In genomic region chr13:66805657-66806056, GRCh38 we compare ENCODE assay signal across 19 cellular contexts.
DNase-seq lines count a peak whose midpoint lies in the region; ATAC-seq and TF ChIP-seq lines count a peak whose summit lies in the region.
"Had no signal": no experiment of that assay in that cellular context is flagged by ENCODE, and none has a peak within 500 bp of the region (broad histone marks: within the 10 kb centered on the region; RNA-seq: fewer than 3 reads in every experiment).

No MANE protein-coding gene starts in this region.

- H3K27ac ChIP-seq in CD8-positive, alpha-beta T cell (ENCODE audit: low read depth, low read length) = no peak overlapping the region
- no peak overlapping the region for H3K27ac ChIP-seq in sigmoid colon
- H3K27ac ChIP-seq: lower lobe of right lung, SJCRH30, thyroid gland had no signal

- no peaks in the 10 kb centered on the region for H3K36me3 Mint-ChIP-seq in CD8-positive, alpha-beta T cell
- H3K36me3 Mint-ChIP-seq: activated naive CD4-positive, alpha-beta T cell treated with anti-CD3 and anti-CD28 coated beads, Interleukin-2, amount 50 U/mL, for 72 hours; naive thymus-derived CD8-positive, alpha-beta T cell had no signal

- no peak overlapping the region for H3K4me3 Mint-ChIP-seq in CD8-positive, alpha-beta T cell
- H3K4me3 Mint-ChIP-seq: activated CD4-positive, alpha-beta T cell treated with anti-CD3 and anti-CD28 coated beads, Interleukin-2, amount 10 ng/mL, durations not matched to agents 24 days and 14 days; naive thymus-derived CD8-positive, alpha-beta T cell had no signal

- no peaks in the 10 kb centered on the region for H3K4me1 Mint-ChIP-seq in CD8-positive, alpha-beta T cell (ENCODE audit: low read depth)
- H3K4me1 Mint-ChIP-seq: activated CD4-positive, alpha-beta T cell treated with anti-CD3 and anti-CD28 coated beads, Interleukin-2, amount 10 ng/mL, durations not matched to agents 24 days and 14 days; naive thymus-derived CD8-positive, alpha-beta T cell had no signal

- no peaks in the 10 kb centered on the region for H3K4me1 ChIP-seq in CD8-positive, alpha-beta T cell (ENCODE audit: insufficient read depth, low read length)
- peaks cover 0 to 8% (median 2%) of the 10 kb centered on the region in 4 donors for H3K4me1 ChIP-seq in sigmoid colon
- H3K4me1 ChIP-seq: lower lobe of right lung, SJCRH30, thyroid gland had no signal

- DNase-seq in left ventricle myocardium superior (no peak), Right ventricle myocardium inferior (ENCODE audit: missing footprints) (no peak), amniotic epithelial cell (ENCODE audit: low read depth) (peak; percentile 91), fibroblast of the aortic adventitia (ENCODE audit: low read depth) (peak; percentile 92), sigmoid colon (no peak)
- DNase-seq in CD8-positive, alpha-beta T cell = no peak
- DNase-seq: activated CD4-positive, alpha-beta T cell treated with anti-CD3 and anti-CD28 coated beads, Interleukin-2, amount 10 ng/mL, durations not matched to agents 24 days and 14 days; activated T-cell treated with anti-CD3 and anti-CD28 coated beads, Interleukin-2, amount 50 U/mL, for 1 hour; Calu3; Kasumi-1; lower lobe of right lung; naive thymus-derived CD8-positive, alpha-beta T cell; NCI-H2107; NK-92 treated with Interleukin-12 subunit alpha and Interleukin-12 subunit beta, amount 100 ng/mL, for 24 hours had no signal

- H3K9me3 ChIP-seq in CD8-positive, alpha-beta T cell (ENCODE audit: low read length) = no peaks in the 10 kb centered on the region
- H3K9me3 ChIP-seq in sigmoid colon = no peaks in the 10 kb centered on the region
- H3K9me3 ChIP-seq: lower lobe of right lung, SJCRH30, thyroid gland had no signal

- CTCF ChIA-PET in CD8-positive, alpha-beta T cell (lab: Charles Lee) = no interaction called here

- TF ChIP-seq CTCF in fibroblast of the aortic adventitia (IDR thresholded peaks at IDR 0.05; ENCODE audit: insufficient read depth, low read length) = no peak
- TF ChIP-seq CTCF in CD8-positive, alpha-beta T cell (IDR thresholded peaks at IDR 0.05) = no peak
- no peak for TF ChIP-seq CTCF in sigmoid colon (IDR thresholded peaks at IDR 0.05)

- H3K36me3 ChIP-seq in CD8-positive, alpha-beta T cell (ENCODE audit: insufficient read depth, low read length) = no peaks in the 10 kb centered on the region
- no peaks in the 10 kb centered on the region for H3K36me3 ChIP-seq in sigmoid colon
- H3K36me3 ChIP-seq: lower lobe of right lung, SJCRH30, thyroid gland had no signal

- 29 to 67% methylated on average over 1 of the region's 1 CpG for WGBS in sigmoid colon, 2 donors

- POLR2A ChIA-PET in CD8-positive, alpha-beta T cell (lab: Charles Lee) = no interaction called here

- H3K27me3 ChIP-seq in CD8-positive, alpha-beta T cell (ENCODE audit: insufficient read depth, low read length) = no peaks in the 10 kb centered on the region
- no peaks in the 10 kb centered on the region for H3K27me3 ChIP-seq in sigmoid colon
- H3K27me3 ChIP-seq: SJCRH30, thyroid gland had no signal

- H3K4me3 ChIP-seq in fibroblast of the aortic adventitia (ENCODE audit: low read depth, low read length) (no peak overlapping the region), sigmoid colon (no peak overlapping the region)
- H3K4me3 ChIP-seq in CD8-positive, alpha-beta T cell (ENCODE audit: low read depth, low read length) = no peak overlapping the region
- H3K4me3 ChIP-seq: lower lobe of right lung, SJCRH30, thyroid gland had no signal

- no peak for TF ChIP-seq POLR2A in sigmoid colon (IDR thresholded peaks at IDR 0.05)

- H3K27ac Mint-ChIP-seq in CD8-positive, alpha-beta T cell = no peak overlapping the region
- H3K27ac Mint-ChIP-seq: activated CD4-positive, alpha-beta T cell treated with anti-CD3 and anti-CD28 coated beads, Interleukin-2, amount 10 ng/mL, durations not matched to agents 24 days and 14 days; activated naive CD4-positive, alpha-beta T cell treated with anti-CD3 and anti-CD28 coated beads, Interleukin-2, amount 50 U/mL, for 72 hours; naive thymus-derived CD8-positive, alpha-beta T cell had no signal

- peak; percentile 54 for ATAC-seq in left ventricle myocardium superior
- ATAC-seq in Right ventricle myocardium inferior = no peak
- no peak for ATAC-seq in HG03159 (IDR thresholded peaks at IDR 0.05; ENCODE audit: unreplicated experiment)
- no peak for ATAC-seq in GM19328 (IDR thresholded peaks at IDR 0.05; ENCODE audit: unreplicated experiment)
- ATAC-seq in CD8-positive, alpha-beta T cell = no peak
- ATAC-seq: activated naive CD4-positive, alpha-beta T cell treated with anti-CD3 and anti-CD28 coated beads, Interleukin-2, amount 50 U/mL, for 72 hours; lower lobe of right lung; naive thymus-derived CD8-positive, alpha-beta T cell had no signal

- no peak for TF ChIP-seq EP300 in sigmoid colon (IDR thresholded peaks at IDR 0.05)

- no peaks in the 10 kb centered on the region for H3K27me3 Mint-ChIP-seq in CD8-positive, alpha-beta T cell (ENCODE audit: low read depth)
- H3K27me3 Mint-ChIP-seq: activated CD4-positive, alpha-beta T cell treated with anti-CD3 and anti-CD28 coated beads, Interleukin-2, amount 10 ng/mL, durations not matched to agents 24 days and 14 days; naive thymus-derived CD8-positive, alpha-beta T cell had no signal

- H3K9me3 Mint-ChIP-seq in CD8-positive, alpha-beta T cell = peaks cover 2% of the 10 kb centered on the region
- H3K9me3 Mint-ChIP-seq: activated CD4-positive, alpha-beta T cell treated with anti-CD3 and anti-CD28 coated beads, Interleukin-2, amount 10 ng/mL, durations not matched to agents 24 days and 14 days; naive thymus-derived CD8-positive, alpha-beta T cell had no signal

- intact Hi-C loops in left ventricle myocardium superior (cut with micrococcal nuclease) = no loop called here
- intact Hi-C loops in Right ventricle myocardium inferior (cut with DNase I) = no loop called here
- intact Hi-C loops in CD8-positive, alpha-beta T cell (cut with DNase I, micrococcal nuclease) = no loop called here
- intact Hi-C loops in sigmoid colon (cut with DNase I) = no loop called here

Comparison
In these comparisons a context has a peak if more than half of its experiments do, and no peak if none do; other contexts are left out.
1. DNase-seq: peak in amniotic epithelial cell (single experiment) and fibroblast of the aortic adventitia (single experiment); none in left ventricle myocardium superior (single experiment), Right ventricle myocardium inferior (single experiment), CD8-positive, alpha-beta T cell (0 of 7) and sigmoid colon (single experiment).